16 cellular contexts compared by ENCODE assay signal in the genomic region with DNA sequence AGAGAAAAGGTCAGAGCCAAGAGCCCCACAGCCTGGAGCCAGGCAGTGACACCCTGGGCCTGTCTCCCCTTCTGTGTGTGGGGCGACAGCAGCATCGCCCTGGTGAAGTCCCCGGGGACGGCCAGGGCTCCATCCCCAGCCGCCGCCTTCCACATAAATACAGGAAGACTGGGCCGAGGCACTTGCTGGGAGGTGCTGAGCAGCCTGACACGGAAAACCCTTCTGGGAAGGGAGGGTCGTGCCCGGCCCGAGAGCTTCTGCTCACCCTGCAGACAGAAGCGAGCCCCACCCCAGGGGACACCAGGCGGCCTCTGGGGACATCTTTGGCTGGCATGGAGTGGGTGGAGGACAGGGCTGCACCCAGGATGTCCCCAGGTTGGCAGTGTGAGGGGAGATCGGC. TPM values are rescaled to one million over a fixed set of nuclear protein-coding genes. Genes with fewer than 3 reads are reported as not detected.
DNase-seq lines count a peak whose midpoint lies in the region; ATAC-seq and TF ChIP-seq lines count a peak whose summit lies in the region.
"Had no signal": no experiment of that assay in that cellular context is flagged by ENCODE, and none has a peak within 500 bp of the region (broad histone marks: within the 10 kb centered on the region; RNA-seq: fewer than 3 reads in every experiment).

No MANE protein-coding gene starts in this region.

- POLR2A ChIA-PET in Panc1 (lab: Charles Lee) = no interaction called here

- H3K9me3 ChIP-seq in BE2C (no peaks in the 10 kb centered on the region), Panc1 (ENCODE audit: control insufficient read depth, insufficient read depth, low read depth, low read length) (no peaks in the 10 kb centered on the region), osteoblast (ENCODE audit: low read depth, low read length) (no peaks in the 10 kb centered on the region)
- H3K9me3 ChIP-seq: A549 had no signal

- CTCF ChIA-PET in Panc1 (lab: Charles Lee) = no interaction called here

- DNase-seq in BE2C (peak; percentile 9), Panc1 (ENCODE audit: low read depth, low spot score) (no peak), osteoblast (ENCODE audit: insufficient read length, low spot score, missing footprints) (peak; percentile 88), cortex of kidney (lab: John Stamatoyannopoulos, UW) (no peak), GM13976 (ENCODE audit: low spot score) (no peak), NCI-H2107 (lab: John Stamatoyannopoulos, UW) (no peak)
- DNase-seq: CD4-positive, CD25-positive, alpha-beta regulatory T cell; DMS53; NCI-H1417; NCI-H187 treated with DMSO at 0.1 percent for 48 hours; NCI-H2171; NCI-H446; NCI-H69 had no signal

- TF ChIP-seq CTCF in BE2C (IDR thresholded peaks at IDR 0.05; ENCODE audit: low read depth, low read length) (no peak), Panc1 (IDR thresholded peaks at IDR 0.05) (no peak), osteoblast (IDR thresholded peaks at IDR 0.05; ENCODE audit: extremely low read depth, low read depth, low read length) (no peak), GM13976 (IDR thresholded peaks at IDR 0.05; ENCODE audit: borderline replicate concordance, control extremely low read depth, extremely low read depth, insufficient read depth, missing control alignments) (no peak)

- no peaks in the 10 kb centered on the region for H3K79me2 ChIP-seq in osteoblast (ENCODE audit: insufficient read depth, low read length)

- 0 out of 2 replicates have a peak, but pooled peaks have one; percentile 9 for ATAC-seq in Panc1
- ATAC-seq: A549 had no signal

- H3K27ac ChIP-seq in Panc1 (ENCODE audit: low read length) (no peak overlapping the region), osteoblast (ENCODE audit: low read depth, low read length) (no peak overlapping the region)
- H3K27ac ChIP-seq: A549 had no signal

- no peak overlapping the region for H2AFZ ChIP-seq in osteoblast (ENCODE audit: low read length)

- no peaks in the 10 kb centered on the region for H3K27me3 ChIP-seq in BE2C
- H3K27me3 ChIP-seq in Panc1 (ENCODE audit: control insufficient read depth, insufficient read depth, low read length) = no peaks in the 10 kb centered on the region
- H3K27me3 ChIP-seq in osteoblast (ENCODE audit: insufficient read depth, low read length) = no peaks in the 10 kb centered on the region

- H3K4me3 ChIP-seq in BE2C (ENCODE audit: low read depth, low read length) (no peak overlapping the region), Panc1 (ENCODE audit: low read depth in 2 of 2, low read length in 2 of 2) (no peak overlapping the region), osteoblast (ENCODE audit: insufficient read depth, low read length) (no peak overlapping the region)
- H3K4me3 ChIP-seq: A549 had no signal

- no peak overlapping the region for H3K4me2 ChIP-seq in osteoblast (ENCODE audit: insufficient read depth, low read length)
- H3K4me2 ChIP-seq: A549 had no signal

- H4K20me1 ChIP-seq in osteoblast (ENCODE audit: insufficient read depth, low read length) = no peaks in the 10 kb centered on the region

- H3K36me3 ChIP-seq in BE2C = peaks cover 47% of the 10 kb centered on the region
- H3K36me3 ChIP-seq in Panc1 (ENCODE audit: control insufficient read depth, insufficient read depth, low read length) = no peaks in the 10 kb centered on the region; the same call in 1 of the 2 replicates
- H3K36me3 ChIP-seq in osteoblast (ENCODE audit: insufficient read depth, low read length) = peaks cover 20% of the 10 kb centered on the region

- H3K4me1 ChIP-seq in BE2C (no peaks in the 10 kb centered on the region), Panc1 (ENCODE audit: control insufficient read depth, insufficient read depth, low read length) (no peaks in the 10 kb centered on the region), osteoblast (ENCODE audit: insufficient read depth, low read length) (no peaks in the 10 kb centered on the region)
- H3K4me1 ChIP-seq: A549 had no signal

- no TSS peak for BruUV-seq in Panc1 (replicated peaks; lab: Mats Ljungman, UMichigan)

- intact Hi-C loops in Panc1 (cut with micrococcal nuclease; ENCODE audit: unreplicated experiment) = no loop called here

- in situ Hi-C loops in Panc1 (cut with HindIII; ENCODE audit: low pct_unique_long_range_greater_than_20kb, low sequenced_read_pairs) (no loop called here), GM13976 (cut with MboI; ENCODE audit: low sequenced_read_pairs, unreplicated experiment) (no loop called here)

RNA-seq across cellular contexts. Expression of gene FGF22, which starts 5.1 kb away (rescaled TPM):
- 3.8 TPM for polyA plus RNA-seq in BE2C (2012; ENCODE audit: insufficient read depth, insufficient read length, low read depth)
- total RNA-seq in Panc1 (2021; ENCODE audit: unreplicated experiment) (0.72 TPM), osteoblast (not detected in 2 replicates)
- polyA plus RNA-seq in Panc1 (2012; ENCODE audit: insufficient read length) = 0.48 TPM
- total RNA-seq: RPMI7951 had no signal

RNA-seq across cellular contexts. Expression of gene POLRMT, which starts 11.5 kb away (rescaled TPM):
- 246 TPM for polyA plus RNA-seq in BE2C (2012; ENCODE audit: insufficient read depth, insufficient read length, low read depth)
- total RNA-seq in Panc1 (2021; ENCODE audit: unreplicated experiment) (56.0 TPM), osteoblast (16.6 and 18.6 TPM in 2 replicates)
- polyA plus RNA-seq in Panc1 (2012; ENCODE audit: insufficient read length) = 68.0 TPM

RNA-seq across cellular contexts. Expression of gene RNF126, which starts 18.2 kb away (rescaled TPM):
- polyA plus RNA-seq in BE2C (2012; ENCODE audit: insufficient read depth, insufficient read length, low read depth) = 208 TPM
- 61.2 TPM for total RNA-seq in Panc1 (2021; ENCODE audit: unreplicated experiment)
- polyA plus RNA-seq in Panc1 (2012; ENCODE audit: insufficient read length) = 80.4 TPM
- 29.8 and 38.7 TPM in 2 replicates for total RNA-seq in osteoblast

RNA-seq across cellular contexts. Expression of gene FSTL3, which starts 31.4 kb away (rescaled TPM):
- 5.4 TPM for polyA plus RNA-seq in BE2C (2012; ENCODE audit: insufficient read depth, insufficient read length, low read depth)
- 32.5 TPM for total RNA-seq in Panc1 (2021; ENCODE audit: unreplicated experiment)
- 39.5 TPM for polyA plus RNA-seq in Panc1 (2012; ENCODE audit: insufficient read length)
- total RNA-seq in osteoblast = 32.7 and 52.1 TPM in 2 replicates

RNA-seq across cellular contexts. Expression of gene PRSS57, which starts 50.5 kb away (rescaled TPM):
- 1.0 TPM for polyA plus RNA-seq in BE2C (2012; ENCODE audit: insufficient read depth, insufficient read length, low read depth)
- total RNA-seq in Panc1 (2021; ENCODE audit: unreplicated experiment) (not detected), osteoblast (not detected in 2 replicates)
- not detected for polyA plus RNA-seq in Panc1 (2012; ENCODE audit: insufficient read length)
- total RNA-seq: OCI-LY7, RPMI7951 had no signal
- polyA plus RNA-seq: CD4-positive, CD25-positive, alpha-beta regulatory T cell had no signal

Comparison
In these comparisons a context has a peak if more than half of its experiments do, and no peak if none do; other contexts are left out.
1. DNase-seq: peak in BE2C (single experiment) and osteoblast (single experiment); none in Panc1 (single experiment), cortex of kidney (single experiment), GM13976 (single experiment) and NCI-H2107 (single experiment).